ENCODE assay signal across 26 cellular contexts in the genomic region with DNA sequence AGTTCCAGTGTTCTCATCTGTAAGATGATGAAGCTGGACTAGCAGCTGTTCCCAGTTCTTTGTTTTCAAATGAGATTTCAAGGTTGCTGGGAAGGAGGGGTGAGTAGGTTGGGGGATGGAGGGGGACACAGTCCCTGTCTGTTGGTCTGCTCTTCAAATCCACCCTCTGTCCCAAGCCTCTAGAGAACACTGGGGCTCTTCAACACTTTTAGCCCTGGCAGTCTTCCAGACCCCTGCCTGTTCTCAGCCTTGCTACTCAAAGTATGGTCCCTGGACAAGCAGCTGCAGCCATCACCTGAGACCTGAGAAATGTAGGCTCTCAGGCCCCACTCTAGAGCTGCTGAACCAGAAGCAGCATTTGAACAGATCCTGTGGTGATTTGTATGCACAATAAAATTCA. TPM values are rescaled to one million over a fixed set of nuclear protein-coding genes. Genes with fewer than 3 reads are reported as not detected.
DNase-seq lines count a peak whose midpoint lies in the region; ATAC-seq, FAIRE-seq and TF ChIP-seq lines count a peak whose summit lies in the region.
"Had no signal": no experiment of that assay in that cellular context is flagged by ENCODE, and none has a peak within 500 bp of the region (broad histone marks: within the 10 kb centered on the region; RNA-seq: fewer than 3 reads in every experiment).

No MANE protein-coding gene starts in this region.

- no peaks in the 10 kb centered on the region for H3K36me3 ChIP-seq in H1 (ENCODE audit: control insufficient read depth in 2 of 4, insufficient read depth in 4 of 4, low read length in 3 of 4)

- no peak overlapping the region for H3K4me3 Mint-ChIP-seq in stimulated activated effector memory CD8-positive, alpha-beta T cell treated with anti-CD3 and anti-CD28 coated beads, Interleukin-12 subunit alpha, Interleukin-12 subunit beta, amount 100 ng/mL, for 72 hours
- H3K4me3 Mint-ChIP-seq in CD4-positive, alpha-beta T cell: no peak overlapping the region

- TF ChIP-seq CTCF in H1 (IDR thresholded peaks at IDR 0.05; ENCODE audit: control extremely low read depth in 1 of 3, insufficient read depth in 1 of 3, low read depth in 1 of 3, low read length in 3 of 3): no peak
- TF ChIP-seq CTCF in CD4-positive, alpha-beta T cell (IDR thresholded peaks at IDR 0.05): no peak

- no peak overlapping the region for H3K4me3 ChIP-seq in H1 (ENCODE audit: extremely low read depth in 1 of 4, insufficient read depth in 2 of 4, low read depth in 3 of 4, low read length in 4 of 4)

- CTCF ChIA-PET in H1 (lab: Charles Lee; ENCODE audit: partially characterized antibody): interaction anchor here (1.2 kb wide), 2 partner anchors 10 to 482 kb away, joined by 3 read pairs; no protein-coding TSS in a partner anchor
- CTCF ChIA-PET in CD4-positive, alpha-beta T cell (lab: Charles Lee): interaction anchor here (0.5 kb wide), 1 partner anchor 36 kb away, joined by 3 read pairs; no protein-coding TSS in a partner anchor

- no peak overlapping the region for H3K23ac ChIP-seq in H1 (ENCODE audit: insufficient read length)

- TF ChIP-seq POLR2A in H1 (IDR thresholded peaks at IDR 0.05; ENCODE audit: control extremely low read depth in 1 of 2, low read depth in 2 of 2, low read length in 2 of 2): no peak

- ATAC-seq in Right ventricle myocardium superior (ENCODE audit: poor library complexity) (peak; percentile 36), sciatic nerve (no peak)
- ATAC-seq in stimulated activated effector memory CD8-positive, alpha-beta T cell treated with anti-CD3 and anti-CD28 coated beads, Interleukin-12 subunit alpha, Interleukin-12 subunit beta, amount 100 ng/mL, for 72 hours: no peak
- ATAC-seq in CD4-positive, alpha-beta T cell (ENCODE audit: poor library complexity): no peak

- H3K9ac ChIP-seq in H1 (replicated peaks in 1 of 4; ENCODE audit: extremely low read depth in 1 of 4, low read depth in 3 of 4, low read length in 3 of 4): no peak overlapping the region

- H3K79me2 ChIP-seq in H1 (ENCODE audit: control insufficient read depth in 1 of 2, insufficient read depth in 2 of 2, low read length in 2 of 2): no peaks in the 10 kb centered on the region

- TF ChIP-seq RAD21 in H1 (IDR thresholded peaks at IDR 0.05 in 1 of 2, conservative IDR thresholded peaks at IDR 0.05 in 1 of 2; ENCODE audit: low read depth in 2 of 2, low read length in 2 of 2): no peak

- no peak overlapping the region for H2AFZ ChIP-seq in H1 (ENCODE audit: low read length)

- no peak overlapping the region for H4K91ac ChIP-seq in H1 (replicated peaks; ENCODE audit: insufficient read length, low read length)

- H3K27ac Mint-ChIP-seq in stimulated activated effector memory CD8-positive, alpha-beta T cell treated with anti-CD3 and anti-CD28 coated beads, Interleukin-12 subunit alpha, Interleukin-12 subunit beta, amount 100 ng/mL, for 72 hours: no peak overlapping the region
- no peak overlapping the region for H3K27ac Mint-ChIP-seq in CD4-positive, alpha-beta T cell
- H3K27ac Mint-ChIP-seq: activated naive CD4-positive, alpha-beta T cell treated with anti-CD3 and anti-CD28 coated beads, Interleukin-2, amount 50 U/mL, for 72 hours had no signal

- no peaks in the 10 kb centered on the region for H3K36me3 Mint-ChIP-seq in stimulated activated effector memory CD8-positive, alpha-beta T cell treated with anti-CD3 and anti-CD28 coated beads, Interleukin-12 subunit alpha, Interleukin-12 subunit beta, amount 100 ng/mL, for 72 hours
- no peaks in the 10 kb centered on the region for H3K36me3 Mint-ChIP-seq in CD4-positive, alpha-beta T cell (ENCODE audit: low read depth)
- H3K36me3 Mint-ChIP-seq: activated naive CD4-positive, alpha-beta T cell treated with anti-CD3 and anti-CD28 coated beads, Interleukin-2, amount 50 U/mL, for 72 hours had no signal

- H2AK5ac ChIP-seq in H1 (ENCODE audit: low read depth, low read length): no peak overlapping the region

- H3K18ac ChIP-seq in H1 (ENCODE audit: extremely low read depth, low read length): no peak overlapping the region

- H3K27me3 ChIP-seq in H1 (replicated peaks in 1 of 4; ENCODE audit: control insufficient read depth in 3 of 4, extremely low read depth in 1 of 4, insufficient read depth in 3 of 4, low read length in 3 of 4): no peaks in the 10 kb centered on the region
- H3K27me3 ChIP-seq in CD4-positive, alpha-beta T cell (ENCODE audit: control insufficient read depth, insufficient read depth, low read length): no peaks in the 10 kb centered on the region

- intact Hi-C loops in Right ventricle myocardium superior (cut with DNase I) (no loop called here), cardiac septum (cut with DNase I) (no loop called here), sciatic nerve (cut with DNase I) (no loop called here)
- intact Hi-C loops in CD4-positive, alpha-beta T cell (cut with DNase I, micrococcal nuclease): no loop called here

- DNase-seq in Right ventricle myocardium superior (no peak), cardiac septum (ENCODE audit: low spot score) (no peak), NCI-H187 (lab: John Stamatoyannopoulos, UW) (peak; percentile 53 to 75), H1 (ENCODE audit: low read depth in 1 of 2, low spot score in 2 of 2) (no peak), ureter (ENCODE audit: low spot score) (no peak), sciatic nerve (ENCODE audit: low spot score) (no peak)
- no peak for DNase-seq in stimulated activated effector memory CD8-positive, alpha-beta T cell treated with anti-CD3 and anti-CD28 coated beads, Interleukin-12 subunit alpha, Interleukin-12 subunit beta, amount 100 ng/mL, for 72 hours (ENCODE audit: low spot score in 2 of 2)
- DNase-seq in CD4-positive, alpha-beta T cell: no peak
- DNase-seq: activated CD4-positive, alpha-beta T cell treated with anti-CD3 and anti-CD28 coated beads for 1 hour; foreskin fibroblast; GDM1; H7; hippocampal formation; Kasumi-1; mammary epithelial cell; NCI-H1436; NCI-H510A; occipital lobe; retina had no signal

- H3K27ac ChIP-seq in H1 (ENCODE audit: low read depth, low read length): no peak overlapping the region
- no peak overlapping the region for H3K27ac ChIP-seq in CD4-positive, alpha-beta T cell (ENCODE audit: low read depth, low read length)
- H3K27ac ChIP-seq: C4-2B had no signal

- H3K79me1 ChIP-seq in H1 (ENCODE audit: low read depth, low read length): no peaks in the 10 kb centered on the region

- no peak overlapping the region for H2BK20ac ChIP-seq in H1 (ENCODE audit: low read length)

- H3K14ac ChIP-seq in H1 (ENCODE audit: insufficient read length): no peak overlapping the region

- no peak overlapping the region for H2BK120ac ChIP-seq in H1 (replicated peaks; ENCODE audit: low read depth, low read length)

- H2BK5ac ChIP-seq in H1 (ENCODE audit: low read depth, low read length): no peak overlapping the region

- no peaks in the 10 kb centered on the region for H3K9me3 ChIP-seq in H1 (ENCODE audit: insufficient read depth in 2 of 2, low read depth in 1 of 2, low read length in 1 of 2)
- H3K9me3 ChIP-seq in CD4-positive, alpha-beta T cell (ENCODE audit: control insufficient read depth, low read length): no peaks in the 10 kb centered on the region

- H3K4me1 ChIP-seq in H1 (replicated peaks in 1 of 4; ENCODE audit: control insufficient read depth in 3 of 4, insufficient read depth in 4 of 4, low read length in 3 of 4): no peaks in the 10 kb centered on the region

- POLR2A ChIA-PET in H1 (lab: Charles Lee; ENCODE audit: partially characterized antibody): no interaction called here
- POLR2A ChIA-PET in CD4-positive, alpha-beta T cell (lab: Charles Lee): no interaction called here

- TF ChIP-seq EP300 in H1 (IDR thresholded peaks at IDR 0.05; ENCODE audit: borderline replicate concordance in 1 of 2, low read depth in 2 of 2, low read length in 2 of 2): no peak

- no peaks in the 10 kb centered on the region for H3K9me3 Mint-ChIP-seq in stimulated activated effector memory CD8-positive, alpha-beta T cell treated with anti-CD3 and anti-CD28 coated beads, Interleukin-12 subunit alpha, Interleukin-12 subunit beta, amount 100 ng/mL, for 72 hours
- H3K9me3 Mint-ChIP-seq in CD4-positive, alpha-beta T cell: no peaks in the 10 kb centered on the region
- H3K9me3 Mint-ChIP-seq: activated naive CD4-positive, alpha-beta T cell treated with anti-CD3 and anti-CD28 coated beads, Interleukin-2, amount 50 U/mL, for 72 hours had no signal

- no peaks in the 10 kb centered on the region for H3K27me3 Mint-ChIP-seq in CD4-positive, alpha-beta T cell

- no peaks in the 10 kb centered on the region for H3K4me1 Mint-ChIP-seq in stimulated activated effector memory CD8-positive, alpha-beta T cell treated with anti-CD3 and anti-CD28 coated beads, Interleukin-12 subunit alpha, Interleukin-12 subunit beta, amount 100 ng/mL, for 72 hours
- no peaks in the 10 kb centered on the region for H3K4me1 Mint-ChIP-seq in CD4-positive, alpha-beta T cell (ENCODE audit: low read depth)

- H4K5ac ChIP-seq in H1 (ENCODE audit: insufficient read length, low read depth, low read length): no peak overlapping the region

- H3K4me2 ChIP-seq in H1 (ENCODE audit: insufficient read depth in 1 of 2, low read depth in 2 of 2, low read length in 2 of 2): no peak overlapping the region

- no peaks in the 10 kb centered on the region for H4K20me1 ChIP-seq in H1 (replicated peaks in 1 of 2; ENCODE audit: control insufficient read depth in 1 of 2, insufficient read depth in 2 of 2, low read length in 2 of 2)

- no peak overlapping the region for H3K56ac ChIP-seq in H1 (replicated peaks; ENCODE audit: insufficient read length, low read depth, low read length)

- no peak overlapping the region for H4K8ac ChIP-seq in H1 (ENCODE audit: extremely low read depth, insufficient read depth, low read length)

- H3K4ac ChIP-seq in H1 (replicated peaks; ENCODE audit: insufficient read length, low read depth, low read length): no peak overlapping the region

- no peaks in the 10 kb centered on the region for H3K23me2 ChIP-seq in H1 (ENCODE audit: low read depth, low read length)

- no peak overlapping the region for H2BK12ac ChIP-seq in H1 (ENCODE audit: low read depth, low read length)

- no peak for FAIRE-seq in H1 (lab: Jason Lieb, UNC)
- FAIRE-seq: astrocyte, D721Med, GM19239, HTR-8/SVneo, TTC549 had no signal

- H2BK15ac ChIP-seq in H1 (ENCODE audit: low read length): 0 out of 2 replicates have a peak overlapping the region, but pooled peaks have one; percentile 21

RNA-seq across cellular contexts. Expression of gene NEK11, which starts 41.3 kb away (rescaled TPM):
- total RNA-seq in Right ventricle myocardium superior (1.3 TPM), cardiac septum (2.8 TPM), ureter (10.2 TPM), sciatic nerve (16.9 TPM)
- 0.27 TPM in 1 of 2 replicates, not detected in the other for total RNA-seq in H1 (2021; fragmentation: NEBNext Ultra II Directional; extraction: Animal tissue kit (Norgen Biotek cat#: 25700))
- polyA plus RNA-seq in H1 (2011; rRNA removed): 0.28 and 0.60 TPM in 2 replicates
- 0.69 TPM for polyA plus RNA-seq in H1 (2011; cell fraction: cytosol; rRNA removed)
- polyA plus RNA-seq in H1 (2011; cell fraction: nucleus; rRNA removed): 0.90 TPM
- polyA plus RNA-seq in H1 (2012, experiment 1 of 2): 0.56 to 1.2 TPM (median 0.95 TPM) in 4 replicates
- polyA plus RNA-seq in H1 (2012, experiment 2 of 2): 0.14 TPM
- polyA plus RNA-seq in H1 (2013, experiment 1 of 2): 0.99 TPM
- 0.50 TPM for polyA plus RNA-seq in H1 (2013, experiment 2 of 2)
- polyA minus RNA-seq in H1 (2011; rRNA and poly(A)+ RNA removed): 0.83 and 1.1 TPM in 2 replicates
- 1.2 TPM for polyA minus RNA-seq in H1 (2011; cell fraction: cytosol; rRNA and poly(A)+ RNA removed)
- polyA minus RNA-seq in H1 (2011; cell fraction: nucleus; rRNA and poly(A)+ RNA removed): 3.5 TPM
- total RNA-seq in CD4-positive, alpha-beta T cell: 1 to 10 TPM; 1.6 to 4.2 TPM

RNA-seq across cellular contexts. Expression of gene ASTE1, which starts 41.4 kb away (rescaled TPM):
- 3.0 TPM for total RNA-seq in Right ventricle myocardium superior
- 3.2 TPM for total RNA-seq in cardiac septum
- not detected in 2 replicates for total RNA-seq in H1 (2021; fragmentation: NEBNext Ultra II Directional; extraction: Animal tissue kit (Norgen Biotek cat#: 25700))
- polyA plus RNA-seq in H1 (2011; rRNA removed): 4.4 and 6.4 TPM in 2 replicates
- 5.5 TPM for polyA plus RNA-seq in H1 (2011; cell fraction: cytosol; rRNA removed)
- 5.2 TPM for polyA plus RNA-seq in H1 (2011; cell fraction: nucleus; rRNA removed)
- polyA plus RNA-seq in H1 (2012, experiment 1 of 2): 4.6 to 5.9 TPM (median 5.2 TPM) in 4 replicates
- 0.87 TPM for polyA plus RNA-seq in H1 (2012, experiment 2 of 2)
- 3.8 TPM for polyA plus RNA-seq in H1 (2013, experiment 1 of 2)
- 3.3 TPM for polyA plus RNA-seq in H1 (2013, experiment 2 of 2)
- polyA minus RNA-seq in H1 (2011; rRNA and poly(A)+ RNA removed): 11.5 and 13.1 TPM in 2 replicates
- polyA minus RNA-seq in H1 (2011; cell fraction: cytosol; rRNA and poly(A)+ RNA removed): 6.5 TPM
- 22.3 TPM for polyA minus RNA-seq in H1 (2011; cell fraction: nucleus; rRNA and poly(A)+ RNA removed)
- total RNA-seq in ureter: 12.8 TPM
- total RNA-seq in sciatic nerve: 7.7 TPM
- total RNA-seq in CD4-positive, alpha-beta T cell: 10 to 100 TPM; 25.6 to 26.6 TPM

Comparison
In these comparisons a context has a peak if more than half of its experiments do, and no peak if none do; other contexts are left out.
1. DNase-seq: peak in NCI-H187 (2 of 2); none in Right ventricle myocardium superior (single experiment), cardiac septum (single experiment), H1 (0 of 2), stimulated activated effector memory CD8-positive, alpha-beta T cell treated with anti-CD3 and anti-CD28 coated beads, Interleukin-12 subunit alpha, Interleukin-12 subunit beta, amount 100 ng/mL, for 72 hours (0 of 2), ureter (single experiment), sciatic nerve (single experiment) and CD4-positive, alpha-beta T cell (0 of 10).